Comparison of ENCODE assay signal across 8 cellular contexts in the genomic region with DNA sequence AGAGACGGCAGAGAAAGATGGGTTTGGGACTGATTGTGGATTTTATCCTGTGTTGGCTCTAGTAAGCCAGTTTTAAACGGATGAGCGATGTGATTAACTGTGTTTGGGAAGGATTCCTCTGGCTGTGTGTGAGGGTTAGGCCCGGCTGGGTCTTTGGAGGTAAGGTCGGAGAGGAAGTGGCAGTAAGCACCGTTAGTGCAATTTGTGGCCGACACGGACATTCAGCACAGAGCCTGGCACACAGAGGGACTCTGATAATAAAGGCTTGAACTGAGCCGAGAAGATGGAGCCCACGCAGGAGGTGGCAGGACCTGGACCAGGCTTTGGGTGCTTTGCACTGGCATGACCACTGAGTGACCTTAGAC. TPM values are rescaled to one million over a fixed set of nuclear protein-coding genes. Genes with fewer than 3 reads are reported as not detected.
DNase-seq lines count a peak whose midpoint lies in the region; ATAC-seq, FAIRE-seq and TF ChIP-seq lines count a peak whose summit lies in the region.

No MANE protein-coding gene starts in this region.

- H3K4me1 ChIP-seq in endothelial cell of umbilical vein (ENCODE audit: control insufficient read depth, extremely low read depth, insufficient read depth, low read length) (peaks cover 14% of the 10 kb centered on the region), pancreas (peaks cover 16 to 19% (median 18%) of the 10 kb centered on the region in 3 donors)

- H3K9me1 ChIP-seq in endothelial cell of umbilical vein (replicated peaks; ENCODE audit: control insufficient read depth, extremely low read depth, insufficient read depth, low read length) = no peaks in the 10 kb centered on the region

- no peak for ATAC-seq in pancreas
- no peak for ATAC-seq in GM18520 (IDR thresholded peaks at IDR 0.05; ENCODE audit: unreplicated experiment)

- peaks cover 0 to 6% of the 10 kb centered on the region in 2 experiments for H3K36me3 ChIP-seq in endothelial cell of umbilical vein (ENCODE audit: control insufficient read depth in 2 of 2, extremely low read depth in 1 of 2, insufficient read depth in 2 of 2, low read length in 2 of 2)
- H3K36me3 ChIP-seq in pancreas = no peaks in the 10 kb centered on the region

- peak overlapping the region in 2 of 3 experiments; percentile 74 to 77 for H3K4me3 ChIP-seq in endothelial cell of umbilical vein (replicated peaks in 1 of 3; ENCODE audit: insufficient read depth in 1 of 3, low read depth in 1 of 3, low read length in 3 of 3)
- peak overlapping the region; percentile 74 to 97 (median 86) for H3K4me3 ChIP-seq in pancreas

- CTCF ChIA-PET in endothelial cell of umbilical vein (lab: Charles Lee) = no interaction called here

- intact Hi-C loops in endothelial cell of umbilical vein (cut with micrococcal nuclease) (no loop called here), pancreas (cut with DNase I) (no loop called here)

- no peak overlapping the region for H3K27ac ChIP-seq in endothelial cell of umbilical vein (ENCODE audit: insufficient read depth, low read depth, low read length)
- peak overlapping the region in 2 of 4 donors; percentile 94 to 95 for H3K27ac ChIP-seq in pancreas

- FAIRE-seq in endothelial cell of umbilical vein (lab: Jason Lieb, UNC) (no peak), pancreas (lab: Jason Lieb, UNC) (no peak)

- peak overlapping the region; percentile 82 for H3K9ac ChIP-seq in endothelial cell of umbilical vein (replicated peaks; ENCODE audit: extremely low read depth, insufficient read depth, low read length)

- POLR2A ChIA-PET in endothelial cell of umbilical vein (lab: Charles Lee) = no interaction called here

- BruUV-seq in endothelial cell of umbilical vein (replicated peaks; lab: Mats Ljungman, UMichigan) = no TSS peak

- DNase-seq in ELR (ENCODE audit: low read depth) = peak; percentile 17
- DNase-seq in OCI-M1 (lab: John Stamatoyannopoulos, UW) = peak; percentile 55
- no peak for DNase-seq in endothelial cell of umbilical vein (ENCODE audit: low read depth, low spot score)
- no peak for DNase-seq in pancreas
- no peak for DNase-seq in NCI-H1436 (lab: John Stamatoyannopoulos, UW)
- DNase-seq in putamen (ENCODE audit: low spot score) = no peak
- DNase-seq in DMS79 (lab: John Stamatoyannopoulos, UW) = no peak

- H3K27me3 ChIP-seq in endothelial cell of umbilical vein (ENCODE audit: control insufficient read depth in 2 of 2, insufficient read depth in 2 of 2, low read length in 2 of 2) = no peaks in the 10 kb centered on the region
- H3K27me3 ChIP-seq in pancreas = no peaks in the 10 kb centered on the region

- WGBS in pancreas, 2 donors = 20 to 33% methylated on average over 10 of the region's 10 CpGs

- peaks cover 9% of the 10 kb centered on the region for H3K79me2 ChIP-seq in endothelial cell of umbilical vein (ENCODE audit: control insufficient read depth, insufficient read depth, low read length)

- dilution Hi-C loops in endothelial cell of umbilical vein (cut with MboI; ENCODE audit: extremely low pct_ligation_motif_present, low sequenced_read_pairs) = no loop called here

- no peak for TF ChIP-seq CTCF in endothelial cell of umbilical vein (IDR thresholded peaks at IDR 0.05; ENCODE audit: extremely low read depth in 1 of 2, insufficient read depth in 1 of 2, low read depth in 1 of 2, low read length in 2 of 2)
- TF ChIP-seq CTCF in pancreas (IDR thresholded peaks at IDR 0.05) = no peak

- no peaks in the 10 kb centered on the region for H4K20me1 ChIP-seq in endothelial cell of umbilical vein (replicated peaks; ENCODE audit: control insufficient read depth, extremely low read depth, insufficient read depth, low read length)

- H3K9me3 ChIP-seq in endothelial cell of umbilical vein (replicated peaks; ENCODE audit: control insufficient read depth, insufficient read depth, low read length) (no peaks in the 10 kb centered on the region), pancreas (no peaks in the 10 kb centered on the region)

- TF ChIP-seq POLR2A in endothelial cell of umbilical vein (IDR thresholded peaks at IDR 0.05; ENCODE audit: low read depth, low read length) = no peak

- peak overlapping the region; percentile 38 for H3K4me2 ChIP-seq in endothelial cell of umbilical vein (ENCODE audit: insufficient read depth, low read length)

- no peak overlapping the region for H2AFZ ChIP-seq in endothelial cell of umbilical vein (ENCODE audit: low read depth, low read length)

TF ChIP-seq in endothelial cell of umbilical vein, 7 proteins besides CTCF, POLR2A, EP300 and RAD21:
- TF ChIP-seq MYC (IDR thresholded peaks at IDR 0.05; ENCODE audit: low read depth, low read length) (no peak), POLR2AphosphoS5 (IDR thresholded peaks at IDR 0.05; ENCODE audit: insufficient read depth, low read depth, low read length) (no peak), GATA2 (IDR thresholded peaks at IDR 0.05; ENCODE audit: insufficient read depth, insufficient read length, low read depth, low read length) (no peak), FOS (IDR thresholded peaks at IDR 0.05; ENCODE audit: borderline replicate concordance, insufficient read depth, low read length) (no peak), EZH2 (IDR thresholded peaks at IDR 0.05; ENCODE audit: borderline replicate concordance, low read depth, low read length, severe bottlenecking) (no peak), JUN (IDR thresholded peaks at IDR 0.05; ENCODE audit: borderline replicate concordance, insufficient read depth, insufficient read length, low read depth) (no peak)
- TF ChIP-seq, protein P1, sequence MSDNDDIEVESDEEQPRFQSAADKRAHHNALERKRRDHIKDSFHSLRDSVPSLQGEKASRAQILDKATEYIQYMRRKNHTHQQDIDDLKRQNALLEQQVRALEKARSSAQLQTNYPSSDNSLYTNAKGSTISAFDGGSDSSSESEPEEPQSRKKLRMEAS (IDR thresholded peaks at IDR 0.05; ENCODE audit: insufficient read depth, insufficient read length) = no peak

RNA-seq across cellular contexts. Expression of a gene that starts 1.3 kb away (rescaled TPM):
- total RNA-seq in endothelial cell of umbilical vein (33.8 and 34.8 TPM in 2 replicates), pancreas (10 to 100 TPM; 24.0 to 36.0 (median 26.3) TPM)
- polyA plus RNA-seq in endothelial cell of umbilical vein (39.1 and 45.5 TPM in 2 replicates), pancreas (10 to 100 TPM; 38.9 to 59.6 TPM)
- 31.5 and 35.7 TPM in 2 replicates for polyA plus RNA-seq in endothelial cell of umbilical vein (2011; cell fraction: cytosol; rRNA removed)
- polyA plus RNA-seq in endothelial cell of umbilical vein (2011; cell fraction: nucleus; rRNA removed) = 97.4 and 105 TPM in 2 replicates
- polyA plus RNA-seq in endothelial cell of umbilical vein (2012) = 25.5 and 28.3 TPM in 2 replicates
- polyA minus RNA-seq in endothelial cell of umbilical vein = 29.6 and 40.0 TPM in 2 replicates
- polyA minus RNA-seq in endothelial cell of umbilical vein (2011; cell fraction: cytosol; rRNA and poly(A)+ RNA removed) = 6.1 TPM
- polyA minus RNA-seq in endothelial cell of umbilical vein (2011; cell fraction: nucleus; rRNA and poly(A)+ RNA removed) = 13.8 and 20.4 TPM in 2 replicates

RNA-seq across cellular contexts. Expression of a gene that starts 21.1 kb away (rescaled TPM):
- total RNA-seq in endothelial cell of umbilical vein (166 and 182 TPM in 2 replicates), pancreas (10 to 100 TPM; 27.8 to 48.3 (median 39.5) TPM)
- polyA plus RNA-seq in endothelial cell of umbilical vein (112 and 117 TPM in 2 replicates), pancreas (10 to 100 TPM; 29.8 to 39.3 TPM)
- polyA plus RNA-seq in endothelial cell of umbilical vein (2011; cell fraction: cytosol; rRNA removed) = 156 and 177 TPM in 2 replicates
- 91.2 and 92.9 TPM in 2 replicates for polyA plus RNA-seq in endothelial cell of umbilical vein (2011; cell fraction: nucleus; rRNA removed)
- 136 and 186 TPM in 2 replicates for polyA plus RNA-seq in endothelial cell of umbilical vein (2012)
- 109 and 122 TPM in 2 replicates for polyA minus RNA-seq in endothelial cell of umbilical vein
- 10.8 TPM for polyA minus RNA-seq in endothelial cell of umbilical vein (2011; cell fraction: cytosol; rRNA and poly(A)+ RNA removed)
- polyA minus RNA-seq in endothelial cell of umbilical vein (2011; cell fraction: nucleus; rRNA and poly(A)+ RNA removed) = 29.4 and 29.5 TPM in 2 replicates

RNA-seq across cellular contexts. Expression of a gene that starts 38.2 kb away (rescaled TPM):
- total RNA-seq in endothelial cell of umbilical vein = 4.5 and 4.8 TPM in 2 replicates
- polyA plus RNA-seq in endothelial cell of umbilical vein = 1.6 and 1.8 TPM in 2 replicates
- 2.9 and 3.2 TPM in 2 replicates for polyA plus RNA-seq in endothelial cell of umbilical vein (2011; cell fraction: cytosol; rRNA removed)
- polyA plus RNA-seq in endothelial cell of umbilical vein (2011; cell fraction: nucleus; rRNA removed) = 1.3 and 1.7 TPM in 2 replicates
- polyA plus RNA-seq in endothelial cell of umbilical vein (2012) = 1.7 and 2.8 TPM in 2 replicates
- 1.6 and 3.0 TPM in 2 replicates for polyA minus RNA-seq in endothelial cell of umbilical vein
- 12.4 TPM for polyA minus RNA-seq in endothelial cell of umbilical vein (2011; cell fraction: cytosol; rRNA and poly(A)+ RNA removed)
- 1.9 and 2.6 TPM in 2 replicates for polyA minus RNA-seq in endothelial cell of umbilical vein (2011; cell fraction: nucleus; rRNA and poly(A)+ RNA removed)
- total RNA-seq in pancreas = under 1 TPM in 4 of 6 donors, not detected in 2; 0.19 to 0.37 (median 0.29) TPM
- polyA plus RNA-seq in pancreas = not detected

RNA-seq across cellular contexts. Expression of a gene that starts 54.4 kb away (rescaled TPM):
- total RNA-seq in endothelial cell of umbilical vein (8.4 and 9.1 TPM in 2 replicates), pancreas (10 to 100 TPM in 1 of 6 donors, 1 to 10 TPM in 5; 3.2 to 13.0 (median 4.4) TPM)
- polyA plus RNA-seq in endothelial cell of umbilical vein (10.8 and 12.1 TPM in 2 replicates), pancreas (1 to 10 TPM; 4.4 to 5.7 TPM)
- 6.2 and 6.3 TPM in 2 replicates for polyA plus RNA-seq in endothelial cell of umbilical vein (2011; cell fraction: cytosol; rRNA removed)
- 9.5 and 10.9 TPM in 2 replicates for polyA plus RNA-seq in endothelial cell of umbilical vein (2011; cell fraction: nucleus; rRNA removed)
- 7.2 and 9.7 TPM in 2 replicates for polyA plus RNA-seq in endothelial cell of umbilical vein (2012)
- polyA minus RNA-seq in endothelial cell of umbilical vein = 13.2 and 15.0 TPM in 2 replicates
- polyA minus RNA-seq in endothelial cell of umbilical vein (2011; cell fraction: cytosol; rRNA and poly(A)+ RNA removed) = 8.3 TPM
- polyA minus RNA-seq in endothelial cell of umbilical vein (2011; cell fraction: nucleus; rRNA and poly(A)+ RNA removed) = 3.4 and 4.4 TPM in 2 replicates

Comparison
In these comparisons a context has a peak if more than half of its experiments do, and no peak if none do; other contexts are left out.
1. DNase-seq: peak in ELR (single experiment) and OCI-M1 (single experiment); none in endothelial cell of umbilical vein (single experiment), pancreas (0 of 6), NCI-H1436 (single experiment), putamen (single experiment) and DMS79 (single experiment).